8 cellular contexts compared by ENCODE assay signal in the genomic region with DNA sequence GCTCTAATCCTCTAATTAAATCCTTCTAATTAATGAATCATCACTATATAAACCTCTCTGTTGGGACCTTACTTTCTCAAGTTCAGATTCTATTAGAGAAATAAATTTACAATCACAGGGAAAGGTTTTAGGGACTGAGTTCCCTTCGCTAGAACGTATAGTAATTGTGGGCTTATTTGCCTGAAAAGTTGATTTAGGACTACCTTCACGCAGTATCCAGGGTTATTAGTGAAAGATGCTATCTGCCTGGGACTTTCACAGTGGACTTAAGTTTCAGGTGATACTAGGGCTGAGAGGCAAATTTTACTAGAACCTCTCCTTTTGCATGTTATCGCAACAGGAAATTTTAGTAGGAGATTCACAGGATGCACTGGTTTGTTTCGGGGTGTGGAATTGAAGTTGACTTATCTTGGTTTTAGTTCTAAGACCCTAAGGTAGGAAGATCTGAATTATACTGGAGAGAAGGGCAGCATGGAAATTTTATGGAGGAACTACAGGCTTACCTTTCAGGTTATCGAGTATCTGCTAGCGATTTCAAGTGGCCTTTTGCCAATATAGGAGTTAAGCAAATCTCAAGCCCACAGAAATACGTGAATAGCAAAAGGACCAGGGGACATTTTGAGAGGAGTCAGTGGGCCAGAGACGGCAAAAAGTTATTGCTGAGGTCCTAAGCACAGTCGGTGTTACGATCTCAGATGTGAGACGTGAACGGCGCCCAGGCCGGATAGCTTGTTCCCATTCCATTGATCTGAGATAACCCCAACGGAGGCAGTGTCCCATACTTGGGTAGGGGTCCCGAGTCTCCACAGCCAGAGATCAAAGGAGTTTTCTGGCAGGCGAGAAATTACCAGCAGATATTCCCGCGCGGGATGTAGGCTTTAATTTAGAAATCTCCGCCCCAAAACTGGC. TPM values are rescaled to one million over a fixed set of nuclear protein-coding genes. Genes with fewer than 3 reads are reported as not detected.
DNase-seq lines count a peak whose midpoint lies in the region; ATAC-seq and TF ChIP-seq lines count a peak whose summit lies in the region.

No MANE protein-coding gene starts in this region.

- H3K36me3 ChIP-seq in ES-I3 (ENCODE audit: insufficient read depth, low read length) (no peaks in the 10 kb centered on the region), SU-DHL-6 (ENCODE audit: low read length) (no peaks in the 10 kb centered on the region; the same call in 1 of the 2 replicates)

- peak overlapping the region; percentile 81 for H2AFZ ChIP-seq in SU-DHL-6 (ENCODE audit: low read depth, low read length, severe bottlenecking)

- peaks cover 15% of the 10 kb centered on the region for H3K4me1 ChIP-seq in ES-I3 (ENCODE audit: insufficient read depth, low read length)

- peaks cover 0 to 6% (median 0%) of the 10 kb centered on the region in 3 donors for H3K36me3 Mint-ChIP-seq in naive thymus-derived CD8-positive, alpha-beta T cell

- peaks cover 14% of the 10 kb centered on the region; the same call in 1 of the 2 replicates for H4K20me1 ChIP-seq in SU-DHL-6 (ENCODE audit: low read depth, low read length)

- H3K4me3 Mint-ChIP-seq in naive thymus-derived CD8-positive, alpha-beta T cell: peak overlapping the region; percentile 94 to 100 (median 98)

- H3K4me3 ChIP-seq in SU-DHL-6 (ENCODE audit: insufficient read depth, low read length, poor library complexity, severe bottlenecking): peak overlapping the region; percentile 94
- H3K4me3 ChIP-seq in epithelial cell of esophagus (ENCODE audit: low read length): peak overlapping the region; percentile 99

- H3K4me1 Mint-ChIP-seq in naive thymus-derived CD8-positive, alpha-beta T cell: peaks cover 18 to 59% (median 55%) of the 10 kb centered on the region in 4 donors

- DNase-seq in epithelial cell of esophagus (ENCODE audit: low read depth) (peak; percentile 32), OCI-M2 (lab: John Stamatoyannopoulos, UW; ENCODE audit: unreplicated experiment) (no peak), NCI-H128 (lab: John Stamatoyannopoulos, UW; ENCODE audit: unreplicated experiment) (no peak), AG08396 (ENCODE audit: low spot score) (no peak)
- no peak for DNase-seq in naive thymus-derived CD8-positive, alpha-beta T cell

- H3K9me3 Mint-ChIP-seq in naive thymus-derived CD8-positive, alpha-beta T cell: no peaks in the 10 kb centered on the region

- peak; percentile 2 for ATAC-seq in HG02798 (IDR thresholded peaks at IDR 0.05; ENCODE audit: poor library complexity, unreplicated experiment)
- peak in 1 of 2 donors; percentile 16 for ATAC-seq in naive thymus-derived CD8-positive, alpha-beta T cell

- TF ChIP-seq CTCF in SU-DHL-6 (IDR thresholded peaks at IDR 0.05; ENCODE audit: insufficient read depth, low read length, poor library complexity, severe bottlenecking) (no peak), epithelial cell of esophagus (IDR thresholded peaks at IDR 0.05; ENCODE audit: insufficient read depth, low read depth, low read length, missing control alignments) (no peak)

- H3F3A ChIP-seq in SU-DHL-6 (ENCODE audit: insufficient read depth): peaks cover 7% of the 10 kb centered on the region; the same call in 1 of the 2 replicates

- no peaks in the 10 kb centered on the region for H3K9me2 ChIP-seq in SU-DHL-6 (replicated peaks; ENCODE audit: insufficient read depth, low read length)

- peak overlapping the region; percentile 88 for H3K4me2 ChIP-seq in SU-DHL-6 (ENCODE audit: low read depth, low read length, poor library complexity, severe bottlenecking)

- no peaks in the 10 kb centered on the region for H3K27me3 Mint-ChIP-seq in naive thymus-derived CD8-positive, alpha-beta T cell

- peaks cover 46% of the 10 kb centered on the region for H3K79me2 ChIP-seq in SU-DHL-6 (ENCODE audit: insufficient read depth, low read length)

- H3K27me3 ChIP-seq in SU-DHL-6 (ENCODE audit: low read length): no peaks in the 10 kb centered on the region

- H3K27ac ChIP-seq in SU-DHL-6 (ENCODE audit: low read depth, low read length): peak overlapping the region; percentile 81

- no peaks in the 10 kb centered on the region for H3K9me3 ChIP-seq in ES-I3 (ENCODE audit: control insufficient read depth, insufficient read depth, low read length)
- H3K9me3 ChIP-seq in SU-DHL-6 (ENCODE audit: insufficient read depth, low read length): no peaks in the 10 kb centered on the region

- POLR2A ChIA-PET in naive thymus-derived CD8-positive, alpha-beta T cell (lab: Charles Lee): interaction anchor here (0.6 to 2.8 kb wide), 35 partner anchors 11 to 791 kb away, joined by 3 to 48 read pairs (median 5); a partner anchor contains a TSS

- H3K9ac ChIP-seq in ES-I3 (ENCODE audit: low read depth, low read length) (peak overlapping the region; percentile 97), SU-DHL-6 (ENCODE audit: low read length) (peak overlapping the region; percentile 94)

- peak overlapping the region; percentile 95 to 100 (median 99) for H3K27ac Mint-ChIP-seq in naive thymus-derived CD8-positive, alpha-beta T cell

RNA-seq across cellular contexts. Expression of a gene that starts 0.7 kb away (rescaled TPM):
- 1 to 10 TPM; 6.8 to 7.3 TPM for total RNA-seq in naive thymus-derived CD8-positive, alpha-beta T cell
- 1 to 10 TPM; 7.1 to 7.7 (median 7.7) TPM for polyA plus RNA-seq in naive thymus-derived CD8-positive, alpha-beta T cell

RNA-seq across cellular contexts. Expression of a gene that starts 8.0 kb away (rescaled TPM):
- 1 to 10 TPM; 1.0 to 1.2 TPM for total RNA-seq in naive thymus-derived CD8-positive, alpha-beta T cell
- polyA plus RNA-seq in naive thymus-derived CD8-positive, alpha-beta T cell: 1 to 10 TPM in 1 of 3 donors, under 1 TPM in 1, not detected in 1; 0.71 to 1.1 TPM

RNA-seq across cellular contexts. Expression of a gene that starts 38.1 kb away (rescaled TPM):
- 10 to 100 TPM; 32.8 to 33.3 TPM for total RNA-seq in naive thymus-derived CD8-positive, alpha-beta T cell
- polyA plus RNA-seq in naive thymus-derived CD8-positive, alpha-beta T cell: 10 to 100 TPM; 17.8 to 42.2 (median 25.4) TPM

RNA-seq across cellular contexts. Expression of a gene that starts 53.8 kb away (rescaled TPM):
- total RNA-seq in naive thymus-derived CD8-positive, alpha-beta T cell: 10 to 100 TPM; 29.5 to 33.6 TPM
- 10 to 100 TPM; 12.4 to 20.2 (median 13.9) TPM for polyA plus RNA-seq in naive thymus-derived CD8-positive, alpha-beta T cell
